In genomic region chr2:120740765-120741513, GRCh38 we compare ENCODE assay signal across 2 cellular contexts.
TF ChIP-seq lines count a peak whose summit lies in the region.

No MANE protein-coding gene starts in this region.

TF ChIP-seq in SK-N-SH, 30 proteins besides CTCF, POLR2A, EP300 and RAD21 (continued from another document):
- TF ChIP-seq IRF3 (IDR thresholded peaks at IDR 0.05; ENCODE audit: low read depth, low read length) = no peak

TF ChIP-seq in SK-N-SH treated with all-trans-retinoic acid at 6 μM for 48 hours, 23 proteins besides CTCF, POLR2A, EP300 and RAD21 (continued from another document):
- TF ChIP-seq CREB5 (CRISPR knock-in tag; IDR thresholded peaks at IDR 0.05; ENCODE audit: low read depth) (no peak), ZNF565 (CRISPR knock-in tag; conservative IDR thresholded peaks at IDR 0.05; ENCODE audit: low read depth) (no peak), TCF4 (CRISPR knock-in tag; IDR thresholded peaks at IDR 0.05; ENCODE audit: borderline replicate concordance) (no peak), ESRRG (CRISPR knock-in tag; IDR thresholded peaks at IDR 0.05) (no peak), PPARA (CRISPR knock-in tag; IDR thresholded peaks at IDR 0.05; ENCODE audit: borderline replicate concordance) (no peak), BACH2 (CRISPR knock-in tag; IDR thresholded peaks at IDR 0.05; ENCODE audit: borderline replicate concordance) (no peak), CSRNP3 (CRISPR knock-in tag; IDR thresholded peaks at IDR 0.05) (no peak), GLIS3 (CRISPR knock-in tag; IDR thresholded peaks at IDR 0.05) (no peak), SNAI2 (CRISPR knock-in tag; IDR thresholded peaks at IDR 0.05) (no peak), ZNF70 (CRISPR knock-in tag; IDR thresholded peaks at IDR 0.05) (no peak), RARB (CRISPR knock-in tag; IDR thresholded peaks at IDR 0.05) (no peak), PATZ1 (CRISPR knock-in tag; IDR thresholded peaks at IDR 0.05; ENCODE audit: borderline replicate concordance) (no peak)
- TF ChIP-seq, protein P1, sequence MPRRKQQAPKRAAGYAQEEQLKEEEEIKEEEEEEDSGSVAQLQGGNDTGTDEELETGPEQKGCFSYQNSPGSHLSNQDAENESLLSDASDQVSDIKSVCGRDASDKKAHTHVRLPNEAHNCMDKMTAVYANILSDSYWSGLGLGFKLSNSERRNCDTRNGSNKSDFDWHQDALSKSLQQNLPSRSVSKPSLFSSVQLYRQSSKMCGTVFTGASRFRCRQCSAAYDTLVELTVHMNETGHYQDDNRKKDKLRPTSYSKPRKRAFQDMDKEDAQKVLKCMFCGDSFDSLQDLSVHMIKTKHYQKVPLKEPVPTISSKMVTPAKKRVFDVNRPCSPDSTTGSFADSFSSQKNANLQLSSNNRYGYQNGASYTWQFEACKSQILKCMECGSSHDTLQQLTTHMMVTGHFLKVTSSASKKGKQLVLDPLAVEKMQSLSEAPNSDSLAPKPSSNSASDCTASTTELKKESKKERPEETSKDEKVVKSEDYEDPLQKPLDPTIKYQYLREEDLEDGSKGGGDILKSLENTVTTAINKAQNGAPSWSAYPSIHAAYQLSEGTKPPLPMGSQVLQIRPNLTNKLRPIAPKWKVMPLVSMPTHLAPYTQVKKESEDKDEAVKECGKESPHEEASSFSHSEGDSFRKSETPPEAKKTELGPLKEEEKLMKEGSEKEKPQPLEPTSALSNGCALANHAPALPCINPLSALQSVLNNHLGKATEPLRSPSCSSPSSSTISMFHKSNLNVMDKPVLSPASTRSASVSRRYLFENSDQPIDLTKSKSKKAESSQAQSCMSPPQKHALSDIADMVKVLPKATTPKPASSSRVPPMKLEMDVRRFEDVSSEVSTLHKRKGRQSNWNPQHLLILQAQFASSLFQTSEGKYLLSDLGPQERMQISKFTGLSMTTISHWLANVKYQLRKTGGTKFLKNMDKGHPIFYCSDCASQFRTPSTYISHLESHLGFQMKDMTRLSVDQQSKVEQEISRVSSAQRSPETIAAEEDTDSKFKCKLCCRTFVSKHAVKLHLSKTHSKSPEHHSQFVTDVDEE (CRISPR knock-in tag; IDR thresholded peaks at IDR 0.05) = no peak
TF ChIP-seq in SK-N-SH treated with all-trans-retinoic acid at 6 μM for 48 hours: peak in this region for 0.
